In genomic region chr7:377069-378040, GRCh38 we compare ENCODE assay signal across 17 cellular contexts.
DNase-seq lines count a peak whose midpoint lies in the region; ATAC-seq and TF ChIP-seq lines count a peak whose summit lies in the region.
"Had no signal": no experiment of that assay in that cellular context is flagged by ENCODE, and none has a peak within 500 bp of the region (broad histone marks: within the 10 kb centered on the region; RNA-seq: fewer than 3 reads in every experiment).

No MANE protein-coding gene starts in this region.

- peaks cover 22% of the 10 kb centered on the region for H3K4me1 Mint-ChIP-seq in activated CD8-positive, alpha-beta T cell treated with anti-CD3 and anti-CD28 coated beads for 36 hours (ENCODE audit: low read depth)
- H3K4me1 Mint-ChIP-seq in activated CD8-positive, alpha-beta T cell treated with anti-CD3 and anti-CD28 coated beads, Interleukin-2, amount 10 ng/mL, durations not matched to agents 7 days and 5 days (ENCODE audit: low read depth) = peaks cover 20% of the 10 kb centered on the region

- intact Hi-C loops in activated CD8-positive, alpha-beta T cell treated with anti-CD3 and anti-CD28 coated beads for 36 hours (cut with micrococcal nuclease) = no loop called here
- intact Hi-C loops in heart left ventricle (cut with DNase I) = no loop called here
- intact Hi-C loops in posterior vena cava (cut with DNase I) = no loop called here

- no peaks in the 10 kb centered on the region for H3K27me3 Mint-ChIP-seq in activated CD8-positive, alpha-beta T cell treated with anti-CD3 and anti-CD28 coated beads for 36 hours
- H3K27me3 Mint-ChIP-seq in activated CD8-positive, alpha-beta T cell treated with anti-CD3 and anti-CD28 coated beads, Interleukin-2, amount 10 ng/mL, durations not matched to agents 7 days and 5 days (ENCODE audit: low read depth) = peaks cover 4% of the 10 kb centered on the region

- TF ChIP-seq POLR2A in Peyer's patch (IDR thresholded peaks at IDR 0.05) (no peak), heart left ventricle (IDR thresholded peaks at IDR 0.05) (no peak)

- POLR2A ChIA-PET in activated CD8-positive, alpha-beta T cell treated with anti-CD3 and anti-CD28 coated beads for 36 hours (lab: Charles Lee) = no interaction called here
- POLR2A ChIA-PET in activated CD8-positive, alpha-beta T cell treated with anti-CD3 and anti-CD28 coated beads, Interleukin-2, amount 10 ng/mL, durations not matched to agents 7 days and 5 days (lab: Charles Lee) = no interaction called here

- H3K4me1 ChIP-seq in Peyer's patch (peaks cover 0 to 30% (median 12%) of the 10 kb centered on the region in 4 donors), heart left ventricle (peaks cover 0 to 26% (median 9%) of the 10 kb centered on the region in 12 donors)
- H3K4me1 ChIP-seq: A549 had no signal

- H3K36me3 ChIP-seq in Peyer's patch = no peaks in the 10 kb centered on the region
- H3K36me3 ChIP-seq in heart left ventricle = no peaks in the 10 kb centered on the region
- H3K36me3 ChIP-seq: cardiac muscle cell had no signal

- peaks cover 4% of the 10 kb centered on the region for H3K36me3 Mint-ChIP-seq in activated CD8-positive, alpha-beta T cell treated with anti-CD3 and anti-CD28 coated beads for 36 hours (ENCODE audit: low read depth)
- H3K36me3 Mint-ChIP-seq in activated CD8-positive, alpha-beta T cell treated with anti-CD3 and anti-CD28 coated beads, Interleukin-2, amount 10 ng/mL, durations not matched to agents 7 days and 5 days (ENCODE audit: low read depth) = no peaks in the 10 kb centered on the region

- H3K27me3 ChIP-seq in Peyer's patch (no peaks in the 10 kb centered on the region), heart left ventricle (peaks cover 0 to 34% (median 23%) of the 10 kb centered on the region in 9 donors)
- H3K27me3 ChIP-seq: cardiac muscle cell had no signal

- ATAC-seq in activated CD8-positive, alpha-beta T cell treated with anti-CD3 and anti-CD28 coated beads for 36 hours = no peak
- ATAC-seq in activated CD8-positive, alpha-beta T cell treated with anti-CD3 and anti-CD28 coated beads, Interleukin-2, amount 10 ng/mL, durations not matched to agents 7 days and 5 days = no peak
- ATAC-seq in heart left ventricle = peak in 1 of 4 donors; percentile 18
- no peak for ATAC-seq in HG03045 (IDR thresholded peaks at IDR 0.05; ENCODE audit: unreplicated experiment)
- no peak for ATAC-seq in GM21717 (IDR thresholded peaks at IDR 0.05; ENCODE audit: unreplicated experiment)
- ATAC-seq: A549; naive thymus-derived CD4-positive, alpha-beta T cell had no signal

- 66 to 87% (median 74%) methylated on average over 25 to 35 of the region's 35 CpGs for WGBS in heart left ventricle, 4 donors

- no peaks in the 10 kb centered on the region for H3K9me3 ChIP-seq in Peyer's patch
- peaks cover 0 to 1% (median 0%) of the 10 kb centered on the region in 12 donors for H3K9me3 ChIP-seq in heart left ventricle
- H3K9me3 ChIP-seq: A549 had no signal

- no peak overlapping the region for H3K27ac ChIP-seq in Peyer's patch
- H3K27ac ChIP-seq in heart left ventricle = no peak overlapping the region
- H3K27ac ChIP-seq: A549, cardiac muscle cell had no signal

- H3K9me3 Mint-ChIP-seq in activated CD8-positive, alpha-beta T cell treated with anti-CD3 and anti-CD28 coated beads for 36 hours = peaks cover 4% of the 10 kb centered on the region
- H3K9me3 Mint-ChIP-seq in activated CD8-positive, alpha-beta T cell treated with anti-CD3 and anti-CD28 coated beads, Interleukin-2, amount 10 ng/mL, durations not matched to agents 7 days and 5 days (ENCODE audit: insufficient read depth) = no peaks in the 10 kb centered on the region

- TF ChIP-seq CTCF in activated CD8-positive, alpha-beta T cell treated with anti-CD3 and anti-CD28 coated beads for 36 hours (IDR thresholded peaks at IDR 0.05) = no peak
- TF ChIP-seq CTCF in Peyer's patch (IDR thresholded peaks at IDR 0.05) (no peak), heart left ventricle (IDR thresholded peaks at IDR 0.05) (no peak)

- peak; percentile 1 for DNase-seq in activated CD8-positive, alpha-beta T cell treated with anti-CD3 and anti-CD28 coated beads for 36 hours
- DNase-seq in activated CD8-positive, alpha-beta T cell treated with anti-CD3 and anti-CD28 coated beads, Interleukin-2, amount 10 ng/mL, durations not matched to agents 7 days and 5 days = no peak
- DNase-seq in Peyer's patch (peak in 2 of 3 donors; percentile 45), heart left ventricle (peak in 4 of 5 donors; percentile 16 to 58 (median 21)), posterior vena cava (ENCODE audit: low spot score) (peak; percentile 79)
- no peak for DNase-seq in NK-92 treated with Interleukin-12 subunit alpha and Interleukin-12 subunit beta, amount 100 ng/mL, for 24 hours (lab: John Stamatoyannopoulos, UW)
- DNase-seq: GF-D8, KG1, kidney glomerular epithelial cell, NCI-H1436, NCI-H524 treated with DMSO at 0.1 percent for 48 hours had no signal

- H3K27ac Mint-ChIP-seq in activated CD8-positive, alpha-beta T cell treated with anti-CD3 and anti-CD28 coated beads for 36 hours = no peak overlapping the region
- H3K27ac Mint-ChIP-seq in activated CD8-positive, alpha-beta T cell treated with anti-CD3 and anti-CD28 coated beads, Interleukin-2, amount 10 ng/mL, durations not matched to agents 7 days and 5 days = no peak overlapping the region
- H3K27ac Mint-ChIP-seq: T-helper 1 cell treated with Interleukin-12 subunit alpha and Interleukin-12 subunit beta and Interleukin-4 antibody, amounts not matched to agents 30 μg/mL and 1 μg/mL, for 36 hours had no signal

- H3K4me3 ChIP-seq in Peyer's patch (no peak overlapping the region), heart left ventricle (no peak overlapping the region)
- H3K4me3 ChIP-seq: A549, cardiac muscle cell had no signal

- CTCF ChIA-PET in activated CD8-positive, alpha-beta T cell treated with anti-CD3 and anti-CD28 coated beads for 36 hours (lab: Charles Lee) = no interaction called here
- CTCF ChIA-PET in activated CD8-positive, alpha-beta T cell treated with anti-CD3 and anti-CD28 coated beads, Interleukin-2, amount 10 ng/mL, durations not matched to agents 7 days and 5 days (lab: Charles Lee) = no interaction called here

- H3K4me3 Mint-ChIP-seq in activated CD8-positive, alpha-beta T cell treated with anti-CD3 and anti-CD28 coated beads for 36 hours = no peak overlapping the region
- H3K4me3 Mint-ChIP-seq in activated CD8-positive, alpha-beta T cell treated with anti-CD3 and anti-CD28 coated beads, Interleukin-2, amount 10 ng/mL, durations not matched to agents 7 days and 5 days = no peak overlapping the region
- H3K4me3 Mint-ChIP-seq: T-helper 1 cell treated with Interleukin-12 subunit alpha and Interleukin-12 subunit beta and Interleukin-4 antibody, amounts not matched to agents 30 μg/mL and 1 μg/mL, for 36 hours had no signal

Comparison
In these comparisons a context has a peak if more than half of its experiments do, and no peak if none do; other contexts are left out.
1. DNase-seq: peak in activated CD8-positive, alpha-beta T cell treated with anti-CD3 and anti-CD28 coated beads for 36 hours (single experiment), Peyer's patch (2 of 3), heart left ventricle (4 of 5) and posterior vena cava (single experiment); none in activated CD8-positive, alpha-beta T cell treated with anti-CD3 and anti-CD28 coated beads, Interleukin-2, amount 10 ng/mL, durations not matched to agents 7 days and 5 days (single experiment) and NK-92 treated with Interleukin-12 subunit alpha and Interleukin-12 subunit beta, amount 100 ng/mL, for 24 hours (single experiment).